ENCODE assay signal across 8 cellular contexts in genomic region chr3:72520690-72521308, GRCh38.
A peak's percentile ranks its signal among the peaks of the same experiment; 100 is the strongest.
DNase-seq lines count a peak whose midpoint lies in the region; ATAC-seq and TF ChIP-seq lines count a peak whose summit lies in the region.

No MANE protein-coding gene starts in this region.

- peak; percentile 54 for DNase-seq in Calu3
- DNase-seq in NCI-H146 treated with DMSO at 0.1 percent for 48 hours (lab: John Stamatoyannopoulos, UW; ENCODE audit: unreplicated experiment): peak; percentile 8
- DNase-seq in fibroblast of mammary gland (ENCODE audit: low read depth): peak; percentile 68
- DNase-seq in coronary artery (ENCODE audit: low spot score): no peak
- DNase-seq in HuH-7 (ENCODE audit: low spot score): no peak
- no peak for DNase-seq in DMS 273 (lab: John Stamatoyannopoulos, UW; ENCODE audit: unreplicated experiment)

- CTCF ChIA-PET in Calu3 (lab: Charles Lee): no interaction called here

- no peaks in the 10 kb centered on the region for H3K27me3 Mint-ChIP-seq in Calu3 (ENCODE audit: unreplicated experiment)

- H3K27ac ChIP-seq in coronary artery: no peak overlapping the region

- no peak overlapping the region for H3K27ac Mint-ChIP-seq in Calu3 (ENCODE audit: unreplicated experiment)

- ATAC-seq in GM21390 (IDR thresholded peaks at IDR 0.05; ENCODE audit: unreplicated experiment): peak; percentile 33
- ATAC-seq in GM19452 (IDR thresholded peaks at IDR 0.05; ENCODE audit: unreplicated experiment): no peak

- H3K4me1 Mint-ChIP-seq in Calu3 (ENCODE audit: low read depth, unreplicated experiment): peaks cover 29% of the 10 kb centered on the region

- no peaks in the 10 kb centered on the region for H3K9me3 Mint-ChIP-seq in Calu3 (ENCODE audit: low read depth, unreplicated experiment)

- no peak overlapping the region for H3K4me3 Mint-ChIP-seq in Calu3 (ENCODE audit: low read depth, unreplicated experiment)

- no peaks in the 10 kb centered on the region for H3K36me3 Mint-ChIP-seq in Calu3 (ENCODE audit: insufficient read depth, unreplicated experiment)

- TF ChIP-seq CTCF in Calu3 (IDR thresholded peaks at IDR 0.05; ENCODE audit: unreplicated experiment) (no peak), fibroblast of mammary gland (conservative IDR thresholded peaks at IDR 0.05; ENCODE audit: control insufficient read depth, insufficient read depth, low read depth, low read length) (no peak), coronary artery (IDR thresholded peaks at IDR 0.05) (no peak)

- BruUV-seq in Calu3 (replicated peaks; lab: Mats Ljungman, UMichigan): no TSS peak

- H3K4me3 ChIP-seq in fibroblast of mammary gland (ENCODE audit: control insufficient read depth, low read depth, low read length): no peak overlapping the region
- no peak overlapping the region for H3K4me3 ChIP-seq in coronary artery

- intact Hi-C loops in Calu3 (cut with micrococcal nuclease; ENCODE audit: unreplicated experiment): loop anchor here (5.0 kb wide), 1 partner anchor 73 kb away; the partner anchor contains the start of gene RYBP

Comparison
In these comparisons a context has a peak if more than half of its experiments do, and no peak if none do; other contexts are left out.
1. DNase-seq: peak in Calu3 (single experiment), NCI-H146 treated with DMSO at 0.1 percent for 48 hours (single experiment) and fibroblast of mammary gland (single experiment); none in coronary artery (single experiment), HuH-7 (single experiment) and DMS 273 (single experiment).